In the genomic region with DNA sequence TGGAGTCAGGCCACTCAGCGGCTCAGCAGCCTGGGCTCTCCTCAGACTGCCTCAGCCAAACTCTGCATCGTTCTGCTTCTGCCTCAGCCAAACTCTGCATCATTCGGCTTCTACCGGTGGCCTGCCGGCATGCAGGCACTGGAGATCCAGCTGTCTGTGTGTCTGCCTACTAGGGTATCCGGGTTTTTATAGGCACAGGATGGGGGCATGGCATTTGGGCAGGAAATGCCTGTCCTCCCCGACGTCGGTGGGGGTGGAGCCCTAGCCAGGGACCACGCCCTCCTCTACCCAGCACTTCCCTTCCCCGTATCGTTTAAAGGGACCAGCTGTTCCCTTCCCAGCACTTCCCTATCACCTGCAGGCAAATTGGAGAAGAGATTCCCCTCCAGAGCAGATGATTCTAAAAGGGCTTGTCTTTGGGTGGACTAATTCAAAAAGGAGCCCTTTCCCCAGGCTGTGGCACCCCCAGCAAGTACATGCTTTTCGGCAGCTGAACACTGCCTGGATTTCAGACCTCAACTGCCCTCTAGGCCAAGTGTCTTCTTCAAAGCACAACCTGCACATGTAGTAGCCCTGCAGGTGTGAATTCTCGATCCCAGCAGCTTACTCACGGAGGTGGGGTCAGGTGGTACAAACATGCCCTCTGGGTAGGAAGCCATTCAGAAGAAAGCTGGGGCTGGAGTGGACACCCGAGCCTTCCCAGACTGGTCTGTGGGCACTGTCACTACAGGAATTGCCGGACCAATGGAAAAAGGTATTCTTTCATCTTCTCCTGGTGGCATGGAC, we compare ENCODE assay signal across 2 cellular contexts.
TF ChIP-seq lines count a peak whose summit lies in the region.

No MANE protein-coding gene starts in this region.

TF ChIP-seq in HEK293, 187 proteins besides CTCF, POLR2A, EP300 and RAD21 (continued from another document):
- TF ChIP-seq SP2 (tag by site-specific recombination; IDR thresholded peaks at IDR 0.05) (peak; percentile 15; the same call in 1 of the 2 replicates), ZNF138 (tag by site-specific recombination; IDR thresholded peaks at IDR 0.05; ENCODE audit: borderline replicate concordance) (no peak), ZBTB17 (tag by site-specific recombination; IDR thresholded peaks at IDR 0.05) (peak; percentile 81)
TF ChIP-seq in HEK293: peak in this region for 5.

TF ChIP-seq in GM12878, 131 proteins besides CTCF, POLR2A, EP300 and RAD21 (continued from another document):
- TF ChIP-seq, protein P1, sequence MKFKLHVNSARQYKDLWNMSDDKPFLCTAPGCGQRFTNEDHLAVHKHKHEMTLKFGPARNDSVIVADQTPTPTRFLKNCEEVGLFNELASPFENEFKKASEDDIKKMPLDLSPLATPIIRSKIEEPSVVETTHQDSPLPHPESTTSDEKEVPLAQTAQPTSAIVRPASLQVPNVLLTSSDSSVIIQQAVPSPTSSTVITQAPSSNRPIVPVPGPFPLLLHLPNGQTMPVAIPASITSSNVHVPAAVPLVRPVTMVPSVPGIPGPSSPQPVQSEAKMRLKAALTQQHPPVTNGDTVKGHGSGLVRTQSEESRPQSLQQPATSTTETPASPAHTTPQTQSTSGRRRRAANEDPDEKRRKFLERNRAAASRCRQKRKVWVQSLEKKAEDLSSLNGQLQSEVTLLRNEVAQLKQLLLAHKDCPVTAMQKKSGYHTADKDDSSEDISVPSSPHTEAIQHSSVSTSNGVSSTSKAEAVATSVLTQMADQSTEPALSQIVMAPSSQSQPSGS (IDR thresholded peaks at IDR 0.05; ENCODE audit: low read length), result no peak
- TF ChIP-seq WRNIP1 (IDR thresholded peaks at IDR 0.05; ENCODE audit: borderline replicate concordance, low read depth, low read length), result no peak
- TF ChIP-seq MEF2A (IDR thresholded peaks at IDR 0.05; ENCODE audit: insufficient read depth, low read depth, low read length), result no peak
- TF ChIP-seq ESRRA (IDR thresholded peaks at IDR 0.05; ENCODE audit: low read length), result no peak
- TF ChIP-seq TAF1 (IDR thresholded peaks at IDR 0.05; ENCODE audit: borderline replicate concordance, low read depth, low read length), result no peak
TF ChIP-seq in GM12878: peak in this region for 0.
